ENCODE assay signal across 11 cellular contexts in the genomic region with DNA sequence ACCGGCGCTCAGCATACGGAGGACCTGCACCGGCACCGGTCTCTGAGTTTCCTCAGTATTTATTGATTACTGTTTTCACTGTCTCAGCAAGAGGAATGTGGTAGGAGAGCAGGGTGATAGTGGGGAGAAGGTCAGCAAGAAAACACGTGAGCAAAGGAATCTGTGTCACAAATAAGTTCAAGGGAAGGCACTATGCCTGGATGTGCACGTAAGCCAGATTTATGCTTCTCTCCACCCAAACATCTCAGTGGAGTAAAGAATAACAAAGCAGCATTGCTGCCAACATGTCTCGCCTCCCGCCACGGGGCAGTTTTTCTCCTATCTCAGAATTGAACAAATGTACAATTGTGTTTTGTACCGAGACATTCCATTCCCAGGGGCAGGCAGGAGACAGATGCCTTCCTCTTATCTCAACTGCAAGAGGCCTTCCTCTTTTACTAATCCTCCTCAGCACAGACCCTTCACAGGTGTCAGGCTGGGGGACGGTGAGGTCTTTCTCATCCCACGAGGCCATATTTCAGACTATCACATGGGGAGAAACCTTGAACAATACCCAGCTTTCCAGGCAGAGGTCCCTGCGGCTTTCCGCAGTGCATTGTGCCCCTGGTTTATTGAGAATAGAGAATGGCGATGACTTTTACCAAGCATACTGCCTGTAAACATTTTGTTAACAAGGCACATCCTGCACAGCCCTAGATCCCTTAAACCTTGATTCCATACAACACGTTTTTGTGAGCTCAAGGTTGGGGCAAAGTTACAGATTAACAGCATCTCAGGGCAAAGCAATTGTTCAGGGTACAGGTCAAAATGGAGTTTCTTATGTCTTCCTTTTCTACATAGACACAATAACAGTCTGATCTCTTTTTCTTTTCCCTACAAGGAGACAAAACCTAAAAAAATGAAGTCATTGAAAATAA. TPM values are rescaled to one million over a fixed set of nuclear protein-coding genes. Genes with fewer than 3 reads are reported as not detected.
"Had no signal": no experiment of that assay in that cellular context is flagged by ENCODE, and none has a peak within 500 bp of the region (broad histone marks: within the 10 kb centered on the region; RNA-seq: fewer than 3 reads in every experiment).

No MANE protein-coding gene starts in this region.

RNA-seq across cellular contexts. Expression of gene SLC17A4, which starts 5.7 kb away (rescaled TPM):
- total RNA-seq: activated CD4-positive, alpha-beta T cell treated with anti-CD3 and anti-CD28 coated beads, Interleukin-2, amount 10 ng/mL, durations not matched to agents 24 days and 14 days; activated CD8-positive, alpha-beta memory T cell treated with anti-CD3 and anti-CD28 coated beads for 36 hours; activated CD8-positive, alpha-beta T cell treated with anti-CD3 and anti-CD28 coated beads for 36 hours; activated naive CD8-positive, alpha-beta T cell treated with anti-CD3 and anti-CD28 coated beads for 36 hours; activated T-cell treated with anti-CD3 and anti-CD28 coated beads, Interleukin-2, amount 50 U/mL, for 72 hours; activated T-helper 17 cell treated with anti-CD3 and anti-CD28 coated beads, Interleukin-2, amount 50 U/mL, for 72 hours; ascending aorta; cardiac septum; M059J; PC-3; SJSA1 had no signal
